In the genomic region with DNA sequence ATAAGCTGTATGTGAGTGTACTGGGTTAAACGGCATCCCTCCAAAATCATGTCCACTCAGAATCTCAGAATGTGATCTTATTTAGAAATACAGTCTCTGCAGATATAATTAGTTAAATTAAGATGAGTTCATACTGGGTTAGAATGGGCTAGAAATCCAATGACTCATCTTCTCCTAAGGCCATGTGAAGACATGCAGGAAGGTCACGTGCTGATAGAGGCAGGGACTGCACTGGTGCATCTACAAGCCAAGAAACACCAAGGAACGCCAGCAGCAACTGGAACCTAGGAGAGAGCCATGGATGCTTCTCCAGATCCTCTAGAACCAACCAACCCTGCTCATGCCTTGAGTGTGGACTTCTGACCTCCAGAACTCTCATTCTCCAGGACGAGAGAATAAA, we compare ENCODE assay signal across 18 cellular contexts.
A peak's percentile ranks its signal among the peaks of the same experiment; 100 is the strongest.
DNase-seq lines count a peak whose midpoint lies in the region; ATAC-seq and TF ChIP-seq lines count a peak whose summit lies in the region.
"Had no signal": no experiment of that assay in that cellular context is flagged by ENCODE, and none has a peak within 500 bp of the region (broad histone marks: within the 10 kb centered on the region; RNA-seq: fewer than 3 reads in every experiment).

No MANE protein-coding gene starts in this region.

- no peak overlapping the region for H2AFZ ChIP-seq in GM23248

- DNase-seq in AG20443 (ENCODE audit: low spot score) (peak; percentile 47), GM23248 (peak; percentile 37), amniotic epithelial cell (ENCODE audit: low read depth) (peak; percentile 18), foreskin fibroblast (peak; percentile 5 to 20), NCI-H1436 (lab: John Stamatoyannopoulos, UW) (no peak)
- DNase-seq in activated CD8-positive, alpha-beta memory T cell treated with anti-CD3 and anti-CD28 coated beads for 24 hours = no peak
- DNase-seq: H7, IMR-90, Karpas-422, MM.1S, NCI-H187, NCI-H2107, NCI-H510A treated with DMSO at 0.1 percent for 48 hours, NCI-H774, Right ventricle myocardium superior had no signal

- H3K4me3 ChIP-seq in GM23248 (no peak overlapping the region), foreskin fibroblast (ENCODE audit: low read depth in 1 of 2, low read length in 2 of 2) (no peak overlapping the region)
- H3K4me3 ChIP-seq: SK-N-MC had no signal

- peaks cover 6% of the 10 kb centered on the region; the same call in 1 of the 2 replicates for H4K20me1 ChIP-seq in GM23248 (ENCODE audit: insufficient read depth)

- 0 out of 2 replicates have a peak, but pooled peaks cover 4% of the 10 kb centered on the region for H3K36me3 ChIP-seq in GM23248 (ENCODE audit: low read depth)

- H3K9me2 ChIP-seq in GM23248 (ENCODE audit: insufficient read depth) = no peaks in the 10 kb centered on the region

- ATAC-seq in HG03571 (IDR thresholded peaks at IDR 0.05; ENCODE audit: unreplicated experiment) = no peak
- ATAC-seq in GM18511 (IDR thresholded peaks at IDR 0.05; ENCODE audit: unreplicated experiment) = no peak

- no peak overlapping the region for H3K9ac ChIP-seq in GM23248

- peaks cover 59% of the 10 kb centered on the region for H3K79me2 ChIP-seq in GM23248 (ENCODE audit: insufficient read depth)

- peaks cover 14% of the 10 kb centered on the region for H3K4me1 ChIP-seq in GM23248 (ENCODE audit: insufficient read depth)

- no peak overlapping the region for H3K4me2 ChIP-seq in GM23248 (ENCODE audit: unreplicated experiment)

- peaks cover 16% of the 10 kb centered on the region for H3F3A ChIP-seq in GM23248 (ENCODE audit: insufficient read depth)

- 75 to 79% methylated on average over 4 of the region's 4 CpGs for WGBS in GM23248 (ENCODE audit: low coverage in 1 of 2, low lambda C conversion rate in 2 of 2, missing lambda C conversion rate in 2 of 2), 2 experiments

- H3K27me3 ChIP-seq in GM23248 (replicated peaks; ENCODE audit: insufficient read depth) = no peaks in the 10 kb centered on the region

- no peaks in the 10 kb centered on the region for H3K9me3 ChIP-seq in GM23248 (ENCODE audit: low read depth)

- in situ Hi-C loops in GM23248 (cut with MboI) = no loop called here

- H3K27ac ChIP-seq in GM23248 = no peak overlapping the region
- H3K27ac ChIP-seq: SK-N-MC had no signal

- no peak for TF ChIP-seq CTCF in foreskin fibroblast (IDR thresholded peaks at IDR 0.05; ENCODE audit: low read depth, low read length)

Comparison
In these comparisons a context has a peak if more than half of its experiments do, and no peak if none do; other contexts are left out.
1. DNase-seq: peak in AG20443 (single experiment), GM23248 (single experiment), amniotic epithelial cell (single experiment) and foreskin fibroblast (2 of 2); none in activated CD8-positive, alpha-beta memory T cell treated with anti-CD3 and anti-CD28 coated beads for 24 hours (single experiment) and NCI-H1436 (single experiment).